In genomic region chr2:226443112-226443511, GRCh38 we compare ENCODE assay signal across 32 cellular contexts.
"Had no signal": no experiment of that assay in that cellular context is flagged by ENCODE, and none has a peak within 500 bp of the region (broad histone marks: within the 10 kb centered on the region; RNA-seq: fewer than 3 reads in every experiment).

No MANE protein-coding gene starts in this region.

- H3K9me3 Mint-ChIP-seq: naive B cell; naive thymus-derived CD8-positive, alpha-beta T cell; nephron progenitor cell; stimulated activated memory B cell treated with anti-CD40 and anti-IgM and Interleukin-4, amounts not matched to agents 10 μg/mL and 1 μg/mL and 100 μg/mL, for 72 hours; stimulated activated naive CD8-positive, alpha-beta T cell treated with anti-CD3 and anti-CD28 coated beads, Interleukin-15, amount 100 ng/mL, for 72 hours had no signal

- H3K4me3 Mint-ChIP-seq: naive B cell; naive thymus-derived CD8-positive, alpha-beta T cell; natural killer cell treated with Interleukin-12 subunit alpha and Interleukin-12 subunit beta and Interleukin-15 and Interleukin-18, amount 100 ng/mL, for 72 hours; nephron progenitor cell; stimulated activated memory B cell treated with anti-CD40 and anti-IgM and Interleukin-4, amounts not matched to agents 10 μg/mL and 1 μg/mL and 100 μg/mL, for 72 hours; stimulated activated naive CD8-positive, alpha-beta T cell treated with anti-CD3 and anti-CD28 coated beads, Interleukin-15, amount 100 ng/mL, for 72 hours; type B pancreatic cell had no signal

- H3K27ac ChIP-seq: ovary, parathyroid adenoma, psoas muscle, skin epidermis, spleen, suprapubic skin, testis, tibial artery, transverse colon, upper lobe of right lung, uterus had no signal

- ATAC-seq: naive thymus-derived CD8-positive, alpha-beta T cell; natural killer cell treated with Interleukin-12 subunit alpha and Interleukin-12 subunit beta and Interleukin-15 and Interleukin-18, amount 100 ng/mL, for 72 hours; psoas muscle; right cardiac atrium; sciatic nerve; stimulated activated memory B cell treated with anti-CD40 and anti-IgM and Interleukin-4, amounts not matched to agents 10 μg/mL and 1 μg/mL and 100 μg/mL, for 72 hours; stimulated activated naive CD8-positive, alpha-beta T cell treated with anti-CD3 and anti-CD28 coated beads, Interleukin-15, amount 100 ng/mL, for 72 hours; stimulated activated naive CD8-positive, alpha-beta T cell treated with anti-CD3 and anti-CD28 coated beads, Interleukin-15, Interleukin-2, amounts not matched to agents 100 U/mL and 50 U/mL, for 24 hours; upper lobe of right lung had no signal

- H3K4me3 ChIP-seq: ovary, psoas muscle, skin epidermis, smooth muscle cell, spleen, suprapubic skin, testis, tibial artery, transverse colon, upper lobe of right lung, uterus had no signal

- H3K27me3 ChIP-seq: ovary, suprapubic skin, testis, tibial artery, transverse colon, upper lobe of right lung, uterus had no signal

- H3K36me3 ChIP-seq: ovary, spleen, suprapubic skin, tibial artery, transverse colon, upper lobe of right lung, uterus had no signal

- H3K4me1 Mint-ChIP-seq: naive B cell; naive thymus-derived CD8-positive, alpha-beta T cell; stimulated activated memory B cell treated with anti-CD40 and anti-IgM and Interleukin-4, amounts not matched to agents 10 μg/mL and 1 μg/mL and 100 μg/mL, for 72 hours; stimulated activated naive CD8-positive, alpha-beta T cell treated with anti-CD3 and anti-CD28 coated beads, Interleukin-15, amount 100 ng/mL, for 72 hours had no signal

- H3K4me1 ChIP-seq: parathyroid adenoma, spleen, suprapubic skin, testis, upper lobe of right lung, uterus had no signal

- H3K9ac ChIP-seq: parathyroid adenoma had no signal

- H3K79me2 ChIP-seq: parathyroid adenoma had no signal

- H2AFZ ChIP-seq: parathyroid adenoma had no signal

- DNase-seq: naive B cell; naive thymus-derived CD8-positive, alpha-beta T cell; nephron progenitor cell; occipital lobe; ovary; posterior cingulate gyrus; psoas muscle; right cardiac atrium; spleen; stimulated activated CD4-positive, alpha-beta T cell treated with anti-CD3 and anti-CD28 coated beads, Interleukin-12 subunit alpha, Interleukin-12 subunit beta, amount 100 ng/mL, for 4 hours; stimulated activated CD4-positive, alpha-beta T cell treated with anti-CD3 and anti-CD28 coated beads, Interleukin-1b, Interleukin-23, amount 100 ng/mL, for 48 hours; stimulated activated CD4-positive, alpha-beta T cell treated with anti-CD3 and anti-CD28 coated beads, Interleukin-4, amount 100 ng/mL, for 1 hour; stimulated activated CD4-positive, alpha-beta T cell treated with anti-CD3 and anti-CD28 coated beads, Interleukin-4, amount 100 ng/mL, for 4 hours; stimulated activated CD8-positive, alpha-beta memory T cell treated with anti-CD3 and anti-CD28 coated beads, Interleukin-4, amount 100 ng/mL, for 48 hours; stimulated activated naive CD4-positive, alpha-beta T cell; stimulated activated naive CD8-positive, alpha-beta T cell treated with anti-CD3 and anti-CD28 coated beads, Interleukin-15, amount 100 ng/mL, for 72 hours; stimulated activated naive CD8-positive, alpha-beta T cell treated with anti-CD3 and anti-CD28 coated beads, Interleukin-15, Interleukin-2, amounts not matched to agents 100 U/mL and 50 U/mL, for 24 hours; substantia nigra; testis; tibial artery; transverse colon; upper lobe of right lung; uterus had no signal

- H3K27ac Mint-ChIP-seq: naive thymus-derived CD8-positive, alpha-beta T cell; natural killer cell treated with Interleukin-12 subunit alpha and Interleukin-12 subunit beta and Interleukin-15 and Interleukin-18, amount 100 ng/mL, for 72 hours; nephron progenitor cell; progenitor cell of endocrine pancreas; stimulated activated memory B cell treated with anti-CD40 and anti-IgM and Interleukin-4, amounts not matched to agents 10 μg/mL and 1 μg/mL and 100 μg/mL, for 72 hours; stimulated activated naive CD8-positive, alpha-beta T cell treated with anti-CD3 and anti-CD28 coated beads, Interleukin-15, amount 100 ng/mL, for 72 hours; type B pancreatic cell had no signal

- H3K9me3 ChIP-seq: ovary, psoas muscle, spleen, suprapubic skin, testis, tibial artery, transverse colon, upper lobe of right lung, uterus had no signal

- H3K27me3 Mint-ChIP-seq: natural killer cell treated with Interleukin-12 subunit alpha and Interleukin-12 subunit beta and Interleukin-15 and Interleukin-18, amount 100 ng/mL, for 72 hours; progenitor cell of endocrine pancreas; type B pancreatic cell had no signal

- H3K36me3 Mint-ChIP-seq: naive thymus-derived CD8-positive, alpha-beta T cell; natural killer cell treated with Interleukin-12 subunit alpha and Interleukin-12 subunit beta and Interleukin-15 and Interleukin-18, amount 100 ng/mL, for 72 hours; stimulated activated memory B cell treated with anti-CD40 and anti-IgM and Interleukin-4, amounts not matched to agents 10 μg/mL and 1 μg/mL and 100 μg/mL, for 72 hours; type B pancreatic cell had no signal

- H3K4me2 ChIP-seq: smooth muscle cell had no signal
